ENCODE assay signal across 8 cellular contexts in the genomic region with DNA sequence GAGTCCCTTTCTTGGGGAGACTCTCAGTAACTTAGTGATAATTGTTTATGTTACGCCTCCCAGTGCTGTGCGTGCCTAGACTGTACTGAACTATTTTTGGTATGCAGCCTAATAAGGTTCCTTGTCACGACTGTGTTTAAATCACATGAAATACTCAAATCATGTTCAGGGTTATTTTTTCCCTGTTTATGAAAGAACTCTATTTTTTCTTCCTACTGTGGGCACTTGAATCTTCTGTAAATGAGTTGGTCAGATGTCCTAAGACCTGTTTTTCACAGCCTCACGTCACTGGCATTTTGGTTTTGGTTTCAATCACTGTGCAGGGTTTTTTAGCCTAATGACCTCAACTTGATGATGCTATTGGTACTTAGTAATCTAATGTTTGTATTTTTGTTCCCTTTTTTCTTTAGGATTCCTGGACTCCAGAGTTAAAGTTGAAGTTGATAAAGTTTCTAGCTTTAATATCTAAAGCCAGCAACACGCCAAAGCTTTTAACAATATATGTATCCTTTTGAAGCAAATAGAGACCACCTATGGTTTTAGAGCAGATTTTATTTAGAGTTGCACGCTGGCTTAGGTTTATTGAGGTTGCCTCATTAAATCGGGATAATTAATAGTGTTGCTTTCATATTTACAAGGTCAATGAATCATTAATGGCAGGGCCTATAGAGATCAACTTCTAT. TPM values are rescaled to one million over a fixed set of nuclear protein-coding genes. Genes with fewer than 3 reads are reported as not detected.
DNase-seq lines count a peak whose midpoint lies in the region; ATAC-seq and TF ChIP-seq lines count a peak whose summit lies in the region.

No MANE protein-coding gene starts in this region.

- H3K27me3 Mint-ChIP-seq in chondrocyte (ENCODE audit: low read depth) = no peaks in the 10 kb centered on the region

- H3K4me3 ChIP-seq in stomach smooth muscle (ENCODE audit: low read length in 2 of 2) = peak overlapping the region in 1 of 2 donors; percentile 4

- no peak for TF ChIP-seq CTCF in chondrocyte (IDR thresholded peaks at IDR 0.05)

- DNase-seq in chondrocyte (ENCODE audit: low spot score) (no peak), NCI-H526 treated with DMSO at 0.1 percent for 48 hours (lab: John Stamatoyannopoulos, UW) (no peak), putamen (ENCODE audit: low spot score) (no peak), NCI-H1417 (lab: John Stamatoyannopoulos, UW) (no peak), NCI-H2227 treated with DMSO at 0.1 percent for 48 hours (lab: John Stamatoyannopoulos, UW) (no peak)

- H3K27ac ChIP-seq in stomach smooth muscle (ENCODE audit: low read length) = peak overlapping the region; percentile 69

- H3K36me3 Mint-ChIP-seq in chondrocyte (ENCODE audit: low read depth) = peaks cover 37% of the 10 kb centered on the region

- peaks cover 15% of the 10 kb centered on the region for H3K4me1 ChIP-seq in stomach smooth muscle (ENCODE audit: control insufficient read depth, insufficient read depth, low read length)

- peaks cover 0 to 9% of the 10 kb centered on the region in 2 donors for H3K36me3 ChIP-seq in stomach smooth muscle (ENCODE audit: control insufficient read depth in 2 of 2, insufficient read depth in 2 of 2, low read length in 2 of 2)

- peak overlapping the region in 1 of 2 donors; percentile 3 for H3K9ac ChIP-seq in stomach smooth muscle (ENCODE audit: low read length in 2 of 2)

- H3K9me3 Mint-ChIP-seq in chondrocyte (ENCODE audit: low read depth) = peaks cover 9% of the 10 kb centered on the region

- ATAC-seq in GM18907 (IDR thresholded peaks at IDR 0.05; ENCODE audit: unreplicated experiment) = peak; percentile 72
- peak; percentile 51 for ATAC-seq in HG03025 (IDR thresholded peaks at IDR 0.05; ENCODE audit: low FRiP score, unreplicated experiment)

- H3K4me1 Mint-ChIP-seq in chondrocyte (ENCODE audit: low read depth) = peaks cover 79% of the 10 kb centered on the region

- peak overlapping the region; percentile 40 for H3K4me3 Mint-ChIP-seq in chondrocyte (ENCODE audit: unreplicated experiment)

- H3K27me3 ChIP-seq in stomach smooth muscle (ENCODE audit: control insufficient read depth in 1 of 2, insufficient read depth in 2 of 2, low read length in 2 of 2) = no peaks in the 10 kb centered on the region

- H3K9me3 ChIP-seq in stomach smooth muscle (ENCODE audit: control insufficient read depth in 2 of 2, low read length in 2 of 2) = no peaks in the 10 kb centered on the region

- peak overlapping the region; percentile 99 for H3K27ac Mint-ChIP-seq in chondrocyte (ENCODE audit: unreplicated experiment)

RNA-seq across cellular contexts. Expression of a gene that starts 24.0 kb away (rescaled TPM):
- total RNA-seq in chondrocyte = 71.6 to 188 TPM (median 187 TPM) in 3 replicates
